16 cellular contexts compared by ENCODE assay signal in genomic region chr4:185137233-185137925, GRCh38. TPM values are rescaled to one million over a fixed set of nuclear protein-coding genes. Genes with fewer than 3 reads are reported as not detected.
DNase-seq lines count a peak whose midpoint lies in the region; ATAC-seq, FAIRE-seq and TF ChIP-seq lines count a peak whose summit lies in the region.
"Had no signal": no experiment of that assay in that cellular context is flagged by ENCODE, and none has a peak within 500 bp of the region (broad histone marks: within the 10 kb centered on the region; RNA-seq: fewer than 3 reads in every experiment).

No MANE protein-coding gene starts in this region.

- no peak for TF ChIP-seq RAD21 in K562 (CRISPR knock-in tag; conservative IDR thresholded peaks at IDR 0.05 in 1 of 2, IDR thresholded peaks at IDR 0.05 in 1 of 2)

- no peaks in the 10 kb centered on the region for H3K9me3 Mint-ChIP-seq in GM23338
- H3K9me3 Mint-ChIP-seq in stimulated activated naive CD8-positive, alpha-beta T cell treated with anti-CD3 and anti-CD28 coated beads, Interleukin-15, amount 100 ng/mL, for 72 hours = no peaks in the 10 kb centered on the region

- H3K27me3 Mint-ChIP-seq in GM23338 (ENCODE audit: insufficient read depth, low read depth, poor library complexity) = peaks cover 11% of the 10 kb centered on the region
- peaks cover 22% of the 10 kb centered on the region for H3K27me3 Mint-ChIP-seq in stimulated activated naive CD8-positive, alpha-beta T cell treated with anti-CD3 and anti-CD28 coated beads, Interleukin-15, amount 100 ng/mL, for 72 hours

- no peaks in the 10 kb centered on the region for H3K9me3 ChIP-seq in K562 (replicated peaks; ENCODE audit: control insufficient read depth, insufficient read depth, low read depth, low read length)
- no peaks in the 10 kb centered on the region for H3K9me3 ChIP-seq in left ventricle myocardium inferior (replicated peaks)

- no peak overlapping the region for H3K27ac Mint-ChIP-seq in GM23338
- H3K27ac Mint-ChIP-seq in stimulated activated naive CD8-positive, alpha-beta T cell treated with anti-CD3 and anti-CD28 coated beads, Interleukin-15, amount 100 ng/mL, for 72 hours = no peak overlapping the region
- H3K27ac Mint-ChIP-seq: CD4-positive, CD25-positive, alpha-beta regulatory T cell had no signal

- TF ChIP-seq POLR2A in K562 (conservative IDR thresholded peaks at IDR 0.05) = no peak

- TF ChIP-seq EP300 in K562 (IDR thresholded peaks at IDR 0.05; ENCODE audit: low read length) = no peak

- H3K4me1 ChIP-seq in GM23338 (ENCODE audit: insufficient read depth) = peaks cover 8% of the 10 kb centered on the region
- H3K4me1 ChIP-seq in K562 (replicated peaks in 1 of 2; ENCODE audit: control insufficient read depth in 2 of 2, insufficient read depth in 2 of 2, low read length in 2 of 2) = peaks cover 2 to 3% of the 10 kb centered on the region in 2 experiments; a peak in 3 of 5 replicates
- H3K4me1 ChIP-seq in left ventricle myocardium inferior = peaks cover 49% of the 10 kb centered on the region

- H3K4me1 Mint-ChIP-seq in GM23338 = peaks cover 7% of the 10 kb centered on the region
- H3K4me1 Mint-ChIP-seq in stimulated activated naive CD8-positive, alpha-beta T cell treated with anti-CD3 and anti-CD28 coated beads, Interleukin-15, amount 100 ng/mL, for 72 hours = peaks cover 2% of the 10 kb centered on the region

- ATAC-seq in GM23338 (peak; percentile 48), K562 (no peak; the same call in 2 of the 3 replicates)
- no peak for ATAC-seq in stimulated activated naive CD8-positive, alpha-beta T cell treated with anti-CD3 and anti-CD28 coated beads, Interleukin-15, amount 100 ng/mL, for 72 hours

- in situ Hi-C loops in K562 (cut with MboI) = loop anchor here (5.0 to 10.0 kb wide), 2 partner anchors 100 to 133 kb away; no protein-coding TSS in a partner anchor

- H3K27me3 ChIP-seq in GM23338 (ENCODE audit: insufficient read depth) (no peaks in the 10 kb centered on the region), K562 (ENCODE audit: control insufficient read depth in 2 of 2, insufficient read depth in 2 of 2, low read length in 2 of 2) (no peaks in the 10 kb centered on the region; a peak in 1 of 5 replicates), left ventricle myocardium inferior (ENCODE audit: low read depth) (no peaks in the 10 kb centered on the region)

- no peaks in the 10 kb centered on the region for H3K9me2 ChIP-seq in GM23338 (ENCODE audit: insufficient read depth)

- POLR2A ChIA-PET in K562 (lab: Yijun Ruan, JAX) = no interaction called here

- 64% methylated on average over 24 of the region's 24 CpGs for WGBS in K562 (ENCODE audit: insufficient coverage, low coverage, missing lambda C conversion rate)

- H3F3A ChIP-seq in GM23338 (replicated peaks; ENCODE audit: low read depth) = peaks cover 4% of the 10 kb centered on the region; the same call in 1 of the 2 replicates

- no peak overlapping the region for H3K4me3 ChIP-seq in GM23338
- no peak overlapping the region for H3K4me3 ChIP-seq in K562
- peak overlapping the region; percentile 55 for H3K4me3 ChIP-seq in left ventricle myocardium inferior
- H3K4me3 ChIP-seq: PC-9 had no signal

- H3K27ac ChIP-seq in GM23338 (ENCODE audit: low read depth) (no peak overlapping the region), K562 (ENCODE audit: extremely low read depth, low read depth, low read length) (no peak overlapping the region), left ventricle myocardium inferior (replicated peaks) (peak overlapping the region; percentile 95)
- H3K27ac ChIP-seq: PC-9 had no signal

- FAIRE-seq in K562 (lab: Jason Lieb, UNC) = no peak
- FAIRE-seq: GM19239, HTR-8/SVneo had no signal

- no TSS peak for BruUV-seq in K562 (replicated peaks; lab: Mats Ljungman, UMichigan)

- H4K20me1 ChIP-seq in GM23338 (replicated peaks; ENCODE audit: insufficient read depth) (no peaks in the 10 kb centered on the region), K562 (replicated peaks; ENCODE audit: control insufficient read depth, insufficient read depth, low read length) (no peaks in the 10 kb centered on the region)

- no peaks in the 10 kb centered on the region for H3K36me3 Mint-ChIP-seq in GM23338 (ENCODE audit: low read depth)
- H3K36me3 Mint-ChIP-seq: CD4-positive, CD25-positive, alpha-beta regulatory T cell had no signal

- CTCF ChIA-PET in K562 (lab: Yijun Ruan, JAX; ENCODE audit: low intra/inter-chr PET ratio) = no interaction called here

- H3K36me3 ChIP-seq in GM23338 (ENCODE audit: insufficient read depth) (no peaks in the 10 kb centered on the region), K562 (ENCODE audit: control insufficient read depth, insufficient read depth, low read length) (no peaks in the 10 kb centered on the region), left ventricle myocardium inferior (no peaks in the 10 kb centered on the region)

- intact Hi-C loops in K562 (cut with micrococcal nuclease) (loop anchor here (10.0 kb wide), 1 partner anchor 457 kb away; no protein-coding TSS in a partner anchor), left ventricle myocardium inferior (cut with micrococcal nuclease) (no loop called here)

- no peak overlapping the region for H3K4me3 Mint-ChIP-seq in GM23338
- H3K4me3 Mint-ChIP-seq in stimulated activated naive CD8-positive, alpha-beta T cell treated with anti-CD3 and anti-CD28 coated beads, Interleukin-15, amount 100 ng/mL, for 72 hours = no peak overlapping the region
- H3K4me3 Mint-ChIP-seq: CD4-positive, CD25-positive, alpha-beta regulatory T cell had no signal

- DNase-seq in GM23338 (ENCODE audit: low spot score) = peak; percentile 24
- no peak for DNase-seq in K562 (ENCODE audit: extremely low read depth in 1 of 4, low spot score in 3 of 4)
- no peak for DNase-seq in left ventricle myocardium inferior
- peak; percentile 38 for DNase-seq in retina
- DNase-seq in stimulated activated naive CD8-positive, alpha-beta T cell treated with anti-CD3 and anti-CD28 coated beads, Interleukin-15, amount 100 ng/mL, for 72 hours = no peak
- no peak for DNase-seq in NCI-H146 treated with DMSO at 0.1 percent for 48 hours (lab: John Stamatoyannopoulos, UW; ENCODE audit: unreplicated experiment)
- no peak for DNase-seq in COLO668 (lab: John Stamatoyannopoulos, UW; ENCODE audit: unreplicated experiment)
- DNase-seq: CD4-positive, CD25-positive, alpha-beta regulatory T cell; EL; HCEC 1CT; NCI-H1930; NCI-H2227 treated with DMSO at 0.1 percent for 48 hours; NCI-H524; PC-9 had no signal

- H3K79me2 ChIP-seq in GM23338 (replicated peaks; ENCODE audit: insufficient read depth) (no peaks in the 10 kb centered on the region), K562 (ENCODE audit: control insufficient read depth, insufficient read depth, low read length) (no peaks in the 10 kb centered on the region)

- no peak overlapping the region for H3K4me2 ChIP-seq in GM23338
- H3K4me2 ChIP-seq in K562 (ENCODE audit: insufficient read depth, low read length) = no peak overlapping the region
- H3K4me2 ChIP-seq: PC-9 had no signal

- no peaks in the 10 kb centered on the region for H3K9me1 ChIP-seq in K562 (ENCODE audit: control insufficient read depth, insufficient read depth, low read length)

- TF ChIP-seq CTCF in GM23338 (conservative IDR thresholded peaks at IDR 0.05; ENCODE audit: low read depth in 2 of 2) = no peak
- TF ChIP-seq CTCF in K562 (IDR thresholded peaks at IDR 0.05 in 2 of 3, conservative IDR thresholded peaks at IDR 0.05 in 1 of 3; ENCODE audit: insufficient read depth in 2 of 3, low read depth in 1 of 3, low read length in 3 of 3) = no peak
- no peak for TF ChIP-seq CTCF in left ventricle myocardium inferior (IDR thresholded peaks at IDR 0.05; ENCODE audit: borderline replicate concordance)

- no peak overlapping the region for H3K9ac ChIP-seq in K562 (ENCODE audit: insufficient read depth in 1 of 2, low read depth in 2 of 2, low read length in 2 of 2)

- H2AFZ ChIP-seq in GM23338 (peak overlapping the region; percentile 69; the same call in 1 of the 2 replicates), K562 (ENCODE audit: low read depth, low read length) (peak overlapping the region; percentile 26; the same call in 1 of the 2 replicates)
- H2AFZ ChIP-seq: PC-9 had no signal

TF ChIP-seq in GM23338, 12 proteins besides CTCF, POLR2A, EP300 and RAD21 (continues in another document):
- no peak for TF ChIP-seq ZNF114 (CRISPR knock-in tag; IDR thresholded peaks at IDR 0.05)

TF ChIP-seq in K562, 482 proteins besides CTCF, POLR2A, EP300 and RAD21 (continues in another document):
- TF ChIP-seq ZNF785 (CRISPR knock-in tag; IDR thresholded peaks at IDR 0.05) = no peak
- no peak for TF ChIP-seq ZFP30 (CRISPR knock-in tag; IDR thresholded peaks at IDR 0.05; ENCODE audit: borderline replicate concordance)
- TF ChIP-seq ZNF239 (CRISPR knock-in tag; IDR thresholded peaks at IDR 0.05) = no peak
- TF ChIP-seq MXI1 (IDR thresholded peaks at IDR 0.05; ENCODE audit: low read depth, low read length) = no peak

RNA-seq across cellular contexts. Expression of gene SLC25A4, which starts 5.7 kb away (rescaled TPM):
- total RNA-seq in GM23338 (2014; rRNA removed; shearing (Covaris generic)) = 43.3 and 43.6 TPM in 2 replicates
- polyA plus RNA-seq in GM23338 (2016; fragmentation: Nextera tagmentation; extraction: Ambion mirVana) (62.8 and 66.5 TPM in 2 replicates), K562 (2011; rRNA removed) (28.6 and 29.8 TPM in 2 replicates), K562 (2014; fragmentation: Illumina TruSeq; extraction: Trizol) (17.5 and 19.7 TPM in 2 replicates), K562 (2014; fragmentation: Nextera tagmentation; extraction: Ambion mirVana) (10 to 100 TPM in 1 of 2 experiments, 1 to 10 TPM in 1; 8.3 to 13.6 TPM), K562 (2014; rRNA removed) (25.5 and 27.4 TPM in 2 replicates)
- 11.5 and 23.4 TPM in 2 replicates for total RNA-seq in K562 (2011; cell fraction: chromatin; rRNA removed; ENCODE audit: low replicate concordance)
- 18.2 and 20.8 TPM in 2 replicates for total RNA-seq in K562 (2011; cell fraction: nucleolus; rRNA removed)
- total RNA-seq in K562 (2011; cell fraction: nucleoplasm; rRNA removed) = 18.3 and 19.0 TPM in 2 replicates
- total RNA-seq in K562 (2014; rRNA removed) (18.2 and 24.5 TPM in 2 replicates), K562 (2014; rRNA removed; fragmentation: Illumina TruSeq; extraction: Trizol) (17.7 and 19.5 TPM in 2 replicates), K562 (2015; rRNA removed; fragmentation: Illumina TruSeq; extraction: Trizol) (16.9 and 19.6 TPM in 2 replicates), K562 (2021) (28.4 and 30.3 TPM in 2 replicates), left ventricle myocardium inferior (2,250 TPM)
- polyA plus RNA-seq in K562 (2011; cell fraction: cytosol; rRNA removed) = 23.4 and 25.3 TPM in 2 replicates
- 33.8 and 41.2 TPM in 2 replicates for polyA plus RNA-seq in K562 (2011; cell fraction: nucleus; rRNA removed)
- polyA plus RNA-seq in K562 (2012) = 29.1 and 29.6 TPM in 2 replicates
- polyA minus RNA-seq in K562 (2011; rRNA and poly(A)+ RNA removed) = 12.5 and 13.2 TPM in 2 replicates
- 12.5 and 14.7 TPM in 2 replicates for polyA minus RNA-seq in K562 (2011; cell fraction: cytosol; rRNA and poly(A)+ RNA removed)
- polyA minus RNA-seq in K562 (2011; cell fraction: nucleus; rRNA and poly(A)+ RNA removed) = 10.0 and 15.6 TPM in 2 replicates

Comparison
In these comparisons a context has a peak if more than half of its experiments do, and no peak if none do; other contexts are left out.
1. DNase-seq: peak in GM23338 (single experiment) and retina (single experiment); none in K562 (0 of 4), left ventricle myocardium inferior (single experiment), stimulated activated naive CD8-positive, alpha-beta T cell treated with anti-CD3 and anti-CD28 coated beads, Interleukin-15, amount 100 ng/mL, for 72 hours (0 of 2), NCI-H146 treated with DMSO at 0.1 percent for 48 hours (single experiment) and COLO668 (single experiment).
2. RNA of gene SLC25A4, which starts 5.7 kb away (total RNA-seq): 2,250 TPM in left ventricle myocardium inferior (single experiment); 43.3 to 43.6 TPM in GM23338 and 11.5 to 30.3 TPM in K562; every median in the first group is over 10 times any median in the second.